Comparison of ENCODE assay signal across 20 cellular contexts in the genomic region with DNA sequence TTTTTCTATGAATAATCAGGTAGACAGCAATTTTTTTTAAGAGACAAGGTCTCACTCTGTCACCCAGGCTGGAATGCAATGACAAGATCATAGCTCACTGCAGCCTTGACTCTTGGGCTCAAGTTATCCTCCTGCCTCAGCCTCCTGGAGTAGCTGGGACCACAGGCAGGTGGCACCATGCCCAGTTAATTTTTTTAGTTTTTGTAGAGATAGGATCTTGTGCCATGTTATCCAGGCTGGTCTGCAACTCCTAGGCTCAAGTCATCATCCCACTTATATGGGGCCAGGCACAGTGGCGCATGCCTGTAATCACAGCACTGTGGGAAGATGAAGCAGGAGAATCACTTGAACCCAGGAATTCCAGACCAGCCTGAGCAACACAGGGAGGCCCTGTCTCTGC.
"Had no signal": no experiment of that assay in that cellular context is flagged by ENCODE, and none has a peak within 500 bp of the region (broad histone marks: within the 10 kb centered on the region; RNA-seq: fewer than 3 reads in every experiment).

No MANE protein-coding gene starts in this region.

- H3K4me3 ChIP-seq: esophagus squamous epithelium, heart left ventricle, lower lobe of right lung, ovary, tibial artery, vagina had no signal

- H3K9me3 Mint-ChIP-seq: activated B cell treated with CpG ODN at 0.5 μM for 24 hours; activated CD4-positive, alpha-beta T cell treated with anti-CD3 and anti-CD28 coated beads, Interleukin-2, amount 10 ng/mL, durations not matched to agents 24 days and 14 days; activated naive CD4-positive, alpha-beta T cell treated with anti-CD3 and anti-CD28 coated beads, Interleukin-2, amount 50 U/mL, for 72 hours; activated T-cell treated with anti-CD3 and anti-CD28 coated beads, Interleukin-2, amount 50 U/mL, for 72 hours; neural crest cell; stimulated activated memory B cell treated with anti-CD40 and anti-IgM and Interleukin-4, amounts not matched to agents 10 μg/mL and 1 μg/mL and 100 μg/mL, for 72 hours had no signal

- H3K4me1 Mint-ChIP-seq: activated B cell treated with CpG ODN at 0.5 μM for 24 hours; stimulated activated memory B cell treated with anti-CD40 and anti-IgM and Interleukin-4, amounts not matched to agents 10 μg/mL and 1 μg/mL and 100 μg/mL, for 72 hours had no signal

- H3K27ac Mint-ChIP-seq: activated B cell treated with CpG ODN at 0.5 μM for 24 hours; activated CD4-positive, alpha-beta T cell treated with anti-CD3 and anti-CD28 coated beads, Interleukin-2, amount 10 ng/mL, durations not matched to agents 24 days and 14 days; activated naive CD4-positive, alpha-beta T cell treated with anti-CD3 and anti-CD28 coated beads, Interleukin-2, amount 50 U/mL, for 72 hours; activated T-cell treated with anti-CD3 and anti-CD28 coated beads, Interleukin-2, amount 50 U/mL, for 72 hours; stimulated activated memory B cell treated with anti-CD40 and anti-IgM and Interleukin-4, amounts not matched to agents 10 μg/mL and 1 μg/mL and 100 μg/mL, for 72 hours had no signal

- H3K27me3 ChIP-seq: esophagus squamous epithelium, heart left ventricle, ovary, tibial artery, vagina had no signal

- H3K27me3 Mint-ChIP-seq: activated CD4-positive, alpha-beta T cell treated with anti-CD3 and anti-CD28 coated beads, Interleukin-2, amount 10 ng/mL, durations not matched to agents 24 days and 14 days had no signal

- ATAC-seq: activated naive CD4-positive, alpha-beta T cell treated with anti-CD3 and anti-CD28 coated beads, Interleukin-2, amount 50 U/mL, for 72 hours; activated T-cell treated with anti-CD3 and anti-CD28 coated beads, Interleukin-2, amount 50 U/mL, for 72 hours; heart left ventricle; left colon; lower lobe of right lung; stimulated activated memory B cell treated with anti-CD40 and anti-IgM and Interleukin-4, amounts not matched to agents 10 μg/mL and 1 μg/mL and 100 μg/mL, for 72 hours had no signal

- H3K36me3 Mint-ChIP-seq: stimulated activated memory B cell treated with anti-CD40 and anti-IgM and Interleukin-4, amounts not matched to agents 10 μg/mL and 1 μg/mL and 100 μg/mL, for 72 hours had no signal

- H3K9me3 ChIP-seq: esophagus squamous epithelium, heart left ventricle, lower lobe of right lung, ovary, tibial artery, vagina had no signal

- DNase-seq: activated B cell treated with CpG ODN at 0.5 μM for 24 hours; activated CD4-positive, alpha-beta T cell treated with anti-CD3 and anti-CD28 coated beads, Interleukin-2, amount 10 ng/mL, durations not matched to agents 24 days and 14 days; activated CD8-positive, alpha-beta memory T cell treated with anti-CD3 and anti-CD28 coated beads, Interleukin-2, amount 50 U/mL, for 48 hours; activated gamma-delta T cell; activated T-cell treated with anti-CD3 and anti-CD28 coated beads, Interleukin-2, amount 50 U/mL, for 72 hours; central memory CD4-positive, alpha-beta T cell; cortex of kidney; effector CD4-positive, alpha-beta T cell; esophagus squamous epithelium; foreskin fibroblast; heart left ventricle; left colon; lower lobe of right lung; ovary; stimulated activated CD4-positive, alpha-beta T cell treated with anti-CD3 and anti-CD28 coated beads, Interleukin-2, amount 100 ng/mL, for 48 hours; tibial artery had no signal

- H3K27ac ChIP-seq: lower lobe of right lung, ovary, vagina had no signal

- H3K4me3 Mint-ChIP-seq: activated B cell treated with CpG ODN at 0.5 μM for 24 hours; activated CD4-positive, alpha-beta T cell treated with anti-CD3 and anti-CD28 coated beads, Interleukin-2, amount 10 ng/mL, durations not matched to agents 24 days and 14 days; activated T-cell treated with anti-CD3 and anti-CD28 coated beads, Interleukin-2, amount 50 U/mL, for 72 hours; neural crest cell; stimulated activated memory B cell treated with anti-CD40 and anti-IgM and Interleukin-4, amounts not matched to agents 10 μg/mL and 1 μg/mL and 100 μg/mL, for 72 hours had no signal

- H3K36me3 ChIP-seq: esophagus squamous epithelium, heart left ventricle, lower lobe of right lung, ovary, tibial artery, vagina had no signal
